8 cellular contexts compared by ENCODE assay signal in genomic region chr22:21947040-21948014, GRCh38. TPM values are rescaled to one million over a fixed set of nuclear protein-coding genes. Genes with fewer than 3 reads are reported as not detected.
DNase-seq lines count a peak whose midpoint lies in the region; ATAC-seq and TF ChIP-seq lines count a peak whose summit lies in the region.

No MANE protein-coding gene starts in this region.

- H2BK20ac ChIP-seq in IMR-90 (ENCODE audit: low read depth, low read length): peak overlapping the region; percentile 78; the same call in 1 of the 2 replicates

- intact Hi-C loops in IMR-90 (cut with micrococcal nuclease): no loop called here

- DNase-seq in AG20443 (ENCODE audit: low spot score) (peak; percentile 47), IMR-90 (peak; percentile 71), cardiac fibroblast (ENCODE audit: low read depth in 2 of 2) (peak; percentile 55 to 73), myocyte (ENCODE audit: low read depth) (peak; percentile 77), foreskin melanocyte (no peak)
- no peak for DNase-seq in activated CD8-positive, alpha-beta memory T cell treated with anti-CD3 and anti-CD28 coated beads for 24 hours

- H3K4ac ChIP-seq in IMR-90 (ENCODE audit: low read depth, low read length): peak overlapping the region; percentile 85

- peak overlapping the region; percentile 57 for H3K18ac ChIP-seq in IMR-90 (ENCODE audit: low read depth, low read length)

- dilution Hi-C loops in IMR-90 (cut with HindIII; ENCODE audit: low sequenced_read_pairs, unreplicated experiment): no loop called here

- H2BK15ac ChIP-seq in IMR-90 (ENCODE audit: low read depth, low read length): peak overlapping the region; percentile 48; the same call in 1 of the 3 replicates

- 75% methylated on average over 6 of the region's 16 CpGs; no CpG with 5 or more reads in 1 of the 2 experiments for WGBS in IMR-90 (ENCODE audit: extremely low coverage in 2 of 2, insufficient read length in 1 of 2), 2 experiments

- H2AK9ac ChIP-seq in IMR-90 (replicated peaks; ENCODE audit: low read depth, low read length, poor library complexity): peak overlapping the region; percentile 80

- H3K27me3 ChIP-seq in IMR-90 (ENCODE audit: control insufficient read depth, insufficient read depth, low read length): no peaks in the 10 kb centered on the region

- peak overlapping the region; percentile 76 for H3K4me2 ChIP-seq in IMR-90 (ENCODE audit: low read depth, low read length)

- H2BK120ac ChIP-seq in IMR-90 (ENCODE audit: low read depth, low read length): peak overlapping the region; percentile 81

- H3K14ac ChIP-seq in IMR-90 (replicated peaks; ENCODE audit: low read depth, low read length): peak overlapping the region; percentile 82

- H3K9me3 ChIP-seq in IMR-90 (ENCODE audit: control insufficient read depth, insufficient read depth, low read length): no peaks in the 10 kb centered on the region

- peaks cover 34 to 92% of the 10 kb centered on the region in 2 experiments for H3K79me1 ChIP-seq in IMR-90 (ENCODE audit: low read depth in 1 of 2, low read length in 2 of 2)

- TF ChIP-seq POLR2A in IMR-90 (IDR thresholded peaks at IDR 0.05; ENCODE audit: low read depth, low read length): no peak

- peaks cover 11% of the 10 kb centered on the region for H4K20me1 ChIP-seq in IMR-90 (ENCODE audit: insufficient read depth, low read length)

- in situ Hi-C loops in IMR-90 (cut with MboI; ENCODE audit: low sequenced_read_pairs): no loop called here

- peak overlapping the region; percentile 79 for H2AFZ ChIP-seq in IMR-90 (replicated peaks; ENCODE audit: low read length, poor library complexity)

- H3K23ac ChIP-seq in IMR-90 (ENCODE audit: low read depth, low read length): peak overlapping the region; percentile 83; the same call in 1 of the 2 replicates

- 0 out of 2 replicates have a peak overlapping the region, but pooled peaks have one; percentile 3 for H3K9ac ChIP-seq in IMR-90 (ENCODE audit: low read depth, low read length)

- peak overlapping the region; percentile 77 for H2AK5ac ChIP-seq in IMR-90 (ENCODE audit: low read depth, low read length)

- peak overlapping the region; percentile 82 for H3K27ac ChIP-seq in IMR-90 (ENCODE audit: insufficient read depth, low read length)

- H3K56ac ChIP-seq in IMR-90 (ENCODE audit: extremely low read depth, insufficient read depth, low read length): peak overlapping the region; percentile 27; the same call in 1 of the 2 replicates

- peak; percentile 74 for ATAC-seq in IMR-90 (ENCODE audit: low read depth)
- ATAC-seq in HG03442 (IDR thresholded peaks at IDR 0.05; ENCODE audit: unreplicated experiment): no peak
- ATAC-seq in HG03025 (IDR thresholded peaks at IDR 0.05; ENCODE audit: low FRiP score, unreplicated experiment): no peak

- peaks cover 24% of the 10 kb centered on the region for H3K4me1 ChIP-seq in IMR-90 (ENCODE audit: control insufficient read depth, insufficient read depth, low read length)

- BruUV-seq in IMR-90 (replicated peaks; lab: Mats Ljungman, UMichigan): no TSS peak

- H3K4me3 ChIP-seq in IMR-90 (ENCODE audit: insufficient read depth, low read depth, low read length) (no peak overlapping the region), cardiac fibroblast (replicated peaks in 1 of 2; ENCODE audit: low read depth in 2 of 2, low read length in 2 of 2) (no peak overlapping the region)

- H2BK5ac ChIP-seq in IMR-90 (ENCODE audit: low read depth, low read length, poor library complexity, severe bottlenecking): peak overlapping the region; percentile 78

- CTCF ChIA-PET in IMR-90 (lab: Yijun Ruan, JAX): interaction anchor here (0.7 to 1.6 kb wide), 3 partner anchors 118 to 234 kb away, joined by 3 read pairs; no protein-coding TSS in a partner anchor

- H4K91ac ChIP-seq in IMR-90 (ENCODE audit: insufficient read depth, low read depth, low read length): peak overlapping the region; percentile 88

- peak overlapping the region; percentile 9 to 85 for H4K8ac ChIP-seq in IMR-90 (ENCODE audit: low read depth in 2 of 2, low read length in 2 of 2)

- peaks cover 18% of the 10 kb centered on the region for H3K36me3 ChIP-seq in IMR-90 (ENCODE audit: control insufficient read depth, insufficient read depth, low read length)

- TF ChIP-seq CTCF in IMR-90 (conservative IDR thresholded peaks at IDR 0.05; ENCODE audit: low read depth, low read length) (peak; percentile 64), cardiac fibroblast (IDR thresholded peaks at IDR 0.05; ENCODE audit: low read depth, low read length) (peak; percentile 70)

- peak overlapping the region; percentile 60 for H4K5ac ChIP-seq in IMR-90 (ENCODE audit: low read depth, low read length)

- peaks cover 28% of the 10 kb centered on the region for H3K9me1 ChIP-seq in IMR-90 (ENCODE audit: insufficient read depth, low read length)

- POLR2A ChIA-PET in IMR-90 (lab: Charles Lee; ENCODE audit: unreplicated experiment): no interaction called here

- TF ChIP-seq RAD21 in IMR-90 (IDR thresholded peaks at IDR 0.05; ENCODE audit: low read length): peak; percentile 54

TF ChIP-seq in IMR-90, 13 proteins besides CTCF, POLR2A, EP300 and RAD21:
- TF ChIP-seq FOS (IDR thresholded peaks at IDR 0.05; ENCODE audit: low read depth, low read length) (no peak), SMC3 (IDR thresholded peaks at IDR 0.05; ENCODE audit: low read depth, low read length) (peak; percentile 34; the same call in 1 of the 2 replicates), ELK1 (IDR thresholded peaks at IDR 0.05; ENCODE audit: borderline replicate concordance, low read depth, low read length) (no peak)
TF ChIP-seq in IMR-90: peak in this region for 1.

RNA-seq across cellular contexts. Expression of gene PPM1F, which starts 5.3 kb away (rescaled TPM):
- total RNA-seq in IMR-90 (2012; rRNA removed) (20.8 and 25.0 TPM in 2 replicates), myocyte (98.1 and 173 TPM in 2 replicates)
- 30.3 and 34.0 TPM in 2 replicates for polyA plus RNA-seq in IMR-90 (2012; rRNA removed)
- polyA plus RNA-seq in IMR-90 (2012; cell fraction: cytosol; rRNA removed): 23.8 and 28.1 TPM in 2 replicates
- 59.4 and 83.4 TPM in 2 replicates for polyA plus RNA-seq in IMR-90 (2012; cell fraction: nucleus; rRNA removed; ENCODE audit: low replicate concordance)
- polyA plus RNA-seq in myocyte (2012): 47.5 TPM

RNA-seq across cellular contexts. Expression of gene TOP3B, which starts 35.3 kb away (rescaled TPM):
- total RNA-seq in IMR-90 (2012; rRNA removed) (19.7 and 23.5 TPM in 2 replicates), myocyte (25.0 and 31.0 TPM in 2 replicates)
- polyA plus RNA-seq in IMR-90 (2012; rRNA removed): 21.8 and 23.0 TPM in 2 replicates
- polyA plus RNA-seq in IMR-90 (2012; cell fraction: cytosol; rRNA removed): 7.9 and 10.6 TPM in 2 replicates
- polyA plus RNA-seq in IMR-90 (2012; cell fraction: nucleus; rRNA removed; ENCODE audit: low replicate concordance): 57.4 and 109 TPM in 2 replicates
- polyA plus RNA-seq in myocyte (2012): 18.2 TPM

Comparison
In these comparisons a context has a peak if more than half of its experiments do, and no peak if none do; other contexts are left out.
1. DNase-seq: peak in AG20443 (single experiment), IMR-90 (single experiment), cardiac fibroblast (2 of 2) and myocyte (single experiment); none in foreskin melanocyte (single experiment) and activated CD8-positive, alpha-beta memory T cell treated with anti-CD3 and anti-CD28 coated beads for 24 hours (single experiment).